1 cellular context compared by ENCODE assay signal in genomic region chr5:177427211-177427822, GRCh38.
TF ChIP-seq lines count a peak whose summit lies in the region.

No MANE protein-coding gene starts in this region.

TF ChIP-seq in SK-N-SH treated with all-trans-retinoic acid at 6 μM for 48 hours, 23 proteins besides CTCF, POLR2A, EP300 and RAD21 (continued from another document):
- TF ChIP-seq TSHZ2 (CRISPR knock-in tag; IDR thresholded peaks at IDR 0.05) = no peak
- TF ChIP-seq ZC3H10 (CRISPR knock-in tag; IDR thresholded peaks at IDR 0.05) = no peak
- no peak for TF ChIP-seq CREB5 (CRISPR knock-in tag; IDR thresholded peaks at IDR 0.05; ENCODE audit: low read depth)
- TF ChIP-seq OSR1 (CRISPR knock-in tag; IDR thresholded peaks at IDR 0.05) = no peak
- TF ChIP-seq ZNF8 (CRISPR knock-in tag; IDR thresholded peaks at IDR 0.05) = no peak
- TF ChIP-seq TCF4 (CRISPR knock-in tag; IDR thresholded peaks at IDR 0.05; ENCODE audit: borderline replicate concordance) = no peak
